Comparison of ENCODE assay signal across 1 cellular context in the genomic region with DNA sequence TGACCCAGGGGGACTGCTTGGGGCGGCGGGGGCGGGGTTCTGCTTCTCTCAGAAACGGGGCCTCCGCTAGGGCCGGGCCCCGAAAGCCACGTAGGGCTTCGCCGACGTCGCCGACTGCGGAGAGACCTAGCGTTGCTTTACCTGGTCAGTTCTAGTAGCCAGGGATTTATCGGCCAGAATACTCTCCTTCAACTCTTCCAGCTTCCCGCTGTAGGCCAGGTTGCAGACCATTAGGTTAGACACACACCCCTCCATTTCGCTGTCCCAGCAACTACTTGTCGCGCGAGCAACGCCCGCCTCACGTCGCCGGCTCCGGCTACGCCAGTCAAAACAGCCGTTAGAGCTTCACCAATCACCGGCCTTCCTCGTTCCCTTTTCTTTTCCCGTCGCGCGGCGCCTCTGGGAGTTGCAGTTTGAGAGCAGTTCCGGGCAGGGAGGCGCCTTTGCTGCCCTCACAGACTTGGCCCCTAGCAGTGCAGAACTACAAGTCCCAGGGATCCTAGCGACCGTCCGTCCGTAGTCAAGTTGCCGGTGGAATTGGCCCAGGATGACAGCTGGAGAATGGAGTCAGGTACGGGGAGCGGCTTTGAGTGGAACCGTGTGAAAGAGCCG.
A peak's percentile ranks its signal among the peaks of the same experiment; 100 is the strongest.
TF ChIP-seq lines count a peak whose summit lies in the region.

A gene with protein sequence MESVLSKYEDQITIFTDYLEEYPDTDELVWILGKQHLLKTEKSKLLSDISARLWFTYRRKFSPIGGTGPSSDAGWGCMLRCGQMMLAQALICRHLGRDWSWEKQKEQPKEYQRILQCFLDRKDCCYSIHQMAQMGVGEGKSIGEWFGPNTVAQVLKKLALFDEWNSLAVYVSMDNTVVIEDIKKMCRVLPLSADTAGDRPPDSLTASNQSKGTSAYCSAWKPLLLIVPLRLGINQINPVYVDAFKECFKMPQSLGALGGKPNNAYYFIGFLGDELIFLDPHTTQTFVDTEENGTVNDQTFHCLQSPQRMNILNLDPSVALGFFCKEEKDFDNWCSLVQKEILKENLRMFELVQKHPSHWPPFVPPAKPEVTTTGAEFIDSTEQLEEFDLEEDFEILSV (plus strand): TSS at position 513 of the 612 bp plus-strand sequence. CDS start 49 bp downstream, at position 562.
A gene with protein sequence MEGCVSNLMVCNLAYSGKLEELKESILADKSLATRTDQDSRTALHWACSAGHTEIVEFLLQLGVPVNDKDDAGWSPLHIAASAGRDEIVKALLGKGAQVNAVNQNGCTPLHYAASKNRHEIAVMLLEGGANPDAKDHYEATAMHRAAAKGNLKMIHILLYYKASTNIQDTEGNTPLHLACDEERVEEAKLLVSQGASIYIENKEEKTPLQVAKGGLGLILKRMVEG (minus strand): TSS at position 277 of the 612 bp plus-strand sequence. CDS start 22 bp downstream, at position 255.

TF ChIP-seq in K562, 482 proteins besides CTCF, POLR2A, EP300 and RAD21 (continued from another document and continues in another):
- TF ChIP-seq, protein P1, sequence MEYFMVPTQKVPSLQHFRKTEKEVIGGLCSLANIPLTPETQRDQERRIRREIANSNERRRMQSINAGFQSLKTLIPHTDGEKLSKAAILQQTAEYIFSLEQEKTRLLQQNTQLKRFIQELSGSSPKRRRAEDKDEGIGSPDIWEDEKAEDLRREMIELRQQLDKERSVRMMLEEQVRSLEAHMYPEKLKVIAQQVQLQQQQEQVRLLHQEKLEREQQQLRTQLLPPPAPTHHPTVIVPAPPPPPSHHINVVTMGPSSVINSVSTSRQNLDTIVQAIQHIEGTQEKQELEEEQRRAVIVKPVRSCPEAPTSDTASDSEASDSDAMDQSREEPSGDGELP (CRISPR knock-in tag; IDR thresholded peaks at IDR 0.05; ENCODE audit: borderline replicate concordance), result peak; percentile 95
- TF ChIP-seq, protein P2, sequence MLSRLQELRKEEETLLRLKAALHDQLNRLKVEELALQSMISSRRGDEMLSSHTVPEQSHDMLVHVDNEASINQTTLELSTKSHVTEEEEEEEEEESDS (CRISPR knock-in tag; IDR thresholded peaks at IDR 0.05), result no peak
- TF ChIP-seq, protein P3, sequence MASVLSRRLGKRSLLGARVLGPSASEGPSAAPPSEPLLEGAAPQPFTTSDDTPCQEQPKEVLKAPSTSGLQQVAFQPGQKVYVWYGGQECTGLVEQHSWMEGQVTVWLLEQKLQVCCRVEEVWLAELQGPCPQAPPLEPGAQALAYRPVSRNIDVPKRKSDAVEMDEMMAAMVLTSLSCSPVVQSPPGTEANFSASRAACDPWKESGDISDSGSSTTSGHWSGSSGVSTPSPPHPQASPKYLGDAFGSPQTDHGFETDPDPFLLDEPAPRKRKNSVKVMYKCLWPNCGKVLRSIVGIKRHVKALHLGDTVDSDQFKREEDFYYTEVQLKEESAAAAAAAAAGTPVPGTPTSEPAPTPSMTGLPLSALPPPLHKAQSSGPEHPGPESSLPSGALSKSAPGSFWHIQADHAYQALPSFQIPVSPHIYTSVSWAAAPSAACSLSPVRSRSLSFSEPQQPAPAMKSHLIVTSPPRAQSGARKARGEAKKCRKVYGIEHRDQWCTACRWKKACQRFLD (CRISPR knock-in tag; IDR thresholded peaks at IDR 0.05), result peak; percentile 77
- TF ChIP-seq NEUROD1 (IDR thresholded peaks at IDR 0.05; ENCODE audit: borderline replicate concordance, low read depth, low read length, partially characterized antibody) (peak; percentile 37), PURB (CRISPR knock-in tag; IDR thresholded peaks at IDR 0.05; ENCODE audit: low read depth) (no peak), ZNF644 (tag; IDR thresholded peaks at IDR 0.05; ENCODE audit: low read depth) (peak; percentile 16; the same call in 1 of the 2 replicates), L3MBTL2 (IDR thresholded peaks at IDR 0.05) (peak; percentile 32; the same call in 1 of the 2 replicates), CXXC5 (CRISPR knock-in tag; IDR thresholded peaks at IDR 0.05) (peak; percentile 82), MCM2 (IDR thresholded peaks at IDR 0.05; ENCODE audit: low read depth) (no peak), NR4A1 (CRISPR knock-in tag; IDR thresholded peaks at IDR 0.05) (no peak), NR4A1 (tag; IDR thresholded peaks at IDR 0.05) (no peak), HDAC1 (IDR thresholded peaks at IDR 0.05) (peak in 1 of 2 experiments; percentile 63; a peak in 2 of 4 replicates), RBM25 (IDR thresholded peaks at IDR 0.05; ENCODE audit: low read depth, low read length, severe bottlenecking) (no peak), NFYB (IDR thresholded peaks at IDR 0.05; ENCODE audit: extremely low read depth, insufficient read length) (peak; percentile 45), CBFB (CRISPR knock-in tag; IDR thresholded peaks at IDR 0.05) (no peak), ZNF79 (CRISPR knock-in tag; IDR thresholded peaks at IDR 0.05; ENCODE audit: low read depth) (no peak), HLTF (IDR thresholded peaks at IDR 0.05) (no peak), ZNF668 (CRISPR knock-in tag; IDR thresholded peaks at IDR 0.05) (no peak), SNRNP70 (optimal IDR thresholded peaks at IDR 0.05; ENCODE audit: low read depth, low read length) (no peak), FOXM1 (IDR thresholded peaks at IDR 0.05; ENCODE audit: low read depth) (no peak), FOXM1 (CRISPR knock-in tag; IDR thresholded peaks at IDR 0.05; ENCODE audit: low read depth) (no peak), SMARCA4 (IDR thresholded peaks at IDR 0.05) (no peak), ZNF134 (CRISPR knock-in tag; conservative IDR thresholded peaks at IDR 0.05) (no peak), CAMTA2 (CRISPR knock-in tag; conservative IDR thresholded peaks at IDR 0.05) (no peak), ELF1 (tag; IDR thresholded peaks at IDR 0.05) (peak; percentile 91), TAF9B (IDR thresholded peaks at IDR 0.05; ENCODE audit: partially characterized antibody) (no peak), ZNF41 (CRISPR knock-in tag; conservative IDR thresholded peaks at IDR 0.05) (no peak), ZNF561 (CRISPR knock-in tag; conservative IDR thresholded peaks at IDR 0.05) (no peak)
- TF ChIP-seq, protein P4, sequence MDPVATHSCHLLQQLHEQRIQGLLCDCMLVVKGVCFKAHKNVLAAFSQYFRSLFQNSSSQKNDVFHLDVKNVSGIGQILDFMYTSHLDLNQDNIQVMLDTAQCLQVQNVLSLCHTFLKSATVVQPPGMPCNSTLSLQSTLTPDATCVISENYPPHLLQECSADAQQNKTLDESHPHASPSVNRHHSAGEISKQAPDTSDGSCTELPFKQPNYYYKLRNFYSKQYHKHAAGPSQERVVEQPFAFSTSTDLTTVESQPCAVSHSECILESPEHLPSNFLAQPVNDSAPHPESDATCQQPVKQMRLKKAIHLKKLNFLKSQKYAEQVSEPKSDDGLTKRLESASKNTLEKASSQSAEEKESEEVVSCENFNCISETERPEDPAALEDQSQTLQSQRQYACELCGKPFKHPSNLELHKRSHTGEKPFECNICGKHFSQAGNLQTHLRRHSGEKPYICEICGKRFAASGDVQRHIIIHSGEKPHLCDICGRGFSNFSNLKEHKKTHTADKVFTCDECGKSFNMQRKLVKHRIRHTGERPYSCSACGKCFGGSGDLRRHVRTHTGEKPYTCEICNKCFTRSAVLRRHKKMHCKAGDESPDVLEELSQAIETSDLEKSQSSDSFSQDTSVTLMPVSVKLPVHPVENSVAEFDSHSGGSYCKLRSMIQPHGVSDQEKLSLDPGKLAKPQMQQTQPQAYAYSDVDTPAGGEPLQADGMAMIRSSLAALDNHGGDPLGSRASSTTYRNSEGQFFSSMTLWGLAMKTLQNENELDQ (CRISPR knock-in tag; IDR thresholded peaks at IDR 0.05; ENCODE audit: borderline replicate concordance), result no peak
- TF ChIP-seq, protein P5, sequence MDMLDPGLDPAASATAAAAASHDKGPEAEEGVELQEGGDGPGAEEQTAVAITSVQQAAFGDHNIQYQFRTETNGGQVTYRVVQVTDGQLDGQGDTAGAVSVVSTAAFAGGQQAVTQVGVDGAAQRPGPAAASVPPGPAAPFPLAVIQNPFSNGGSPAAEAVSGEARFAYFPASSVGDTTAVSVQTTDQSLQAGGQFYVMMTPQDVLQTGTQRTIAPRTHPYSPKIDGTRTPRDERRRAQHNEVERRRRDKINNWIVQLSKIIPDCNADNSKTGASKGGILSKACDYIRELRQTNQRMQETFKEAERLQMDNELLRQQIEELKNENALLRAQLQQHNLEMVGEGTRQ (CRISPR knock-in tag; IDR thresholded peaks at IDR 0.05), result no peak
- TF ChIP-seq, protein P6, sequence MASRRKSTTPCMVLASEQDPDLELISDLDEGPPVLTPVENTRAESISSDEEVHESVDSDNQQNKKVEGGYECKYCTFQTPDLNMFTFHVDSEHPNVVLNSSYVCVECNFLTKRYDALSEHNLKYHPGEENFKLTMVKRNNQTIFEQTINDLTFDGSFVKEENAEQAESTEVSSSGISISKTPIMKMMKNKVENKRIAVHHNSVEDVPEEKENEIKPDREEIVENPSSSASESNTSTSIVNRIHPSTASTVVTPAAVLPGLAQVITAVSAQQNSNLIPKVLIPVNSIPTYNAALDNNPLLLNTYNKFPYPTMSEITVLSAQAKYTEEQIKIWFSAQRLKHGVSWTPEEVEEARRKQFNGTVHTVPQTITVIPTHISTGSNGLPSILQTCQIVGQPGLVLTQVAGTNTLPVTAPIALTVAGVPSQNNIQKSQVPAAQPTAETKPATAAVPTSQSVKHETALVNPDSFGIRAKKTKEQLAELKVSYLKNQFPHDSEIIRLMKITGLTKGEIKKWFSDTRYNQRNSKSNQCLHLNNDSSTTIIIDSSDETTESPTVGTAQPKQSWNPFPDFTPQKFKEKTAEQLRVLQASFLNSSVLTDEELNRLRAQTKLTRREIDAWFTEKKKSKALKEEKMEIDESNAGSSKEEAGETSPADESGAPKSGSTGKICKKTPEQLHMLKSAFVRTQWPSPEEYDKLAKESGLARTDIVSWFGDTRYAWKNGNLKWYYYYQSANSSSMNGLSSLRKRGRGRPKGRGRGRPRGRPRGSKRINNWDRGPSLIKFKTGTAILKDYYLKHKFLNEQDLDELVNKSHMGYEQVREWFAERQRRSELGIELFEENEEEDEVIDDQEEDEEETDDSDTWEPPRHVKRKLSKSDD (conservative IDR thresholded peaks at IDR 0.05; ENCODE audit: low read length), result no peak
- TF ChIP-seq, protein P7, sequence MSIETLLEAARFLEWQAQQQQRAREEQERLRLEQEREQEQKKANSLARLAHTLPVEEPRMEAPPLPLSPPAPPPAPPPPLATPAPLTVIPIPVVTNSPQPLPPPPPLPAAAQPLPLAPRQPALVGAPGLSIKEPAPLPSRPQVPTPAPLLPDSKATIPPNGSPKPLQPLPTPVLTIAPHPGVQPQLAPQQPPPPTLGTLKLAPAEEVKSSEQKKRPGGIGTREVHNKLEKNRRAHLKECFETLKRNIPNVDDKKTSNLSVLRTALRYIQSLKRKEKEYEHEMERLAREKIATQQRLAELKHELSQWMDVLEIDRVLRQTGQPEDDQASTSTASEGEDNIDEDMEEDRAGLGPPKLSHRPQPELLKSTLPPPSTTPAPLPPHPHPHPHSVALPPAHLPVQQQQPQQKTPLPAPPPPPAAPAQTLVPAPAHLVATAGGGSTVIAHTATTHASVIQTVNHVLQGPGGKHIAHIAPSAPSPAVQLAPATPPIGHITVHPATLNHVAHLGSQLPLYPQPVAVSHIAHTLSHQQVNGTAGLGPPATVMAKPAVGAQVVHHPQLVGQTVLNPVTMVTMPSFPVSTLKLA (conservative IDR thresholded peaks at IDR 0.05), result peak in 1 of 2 experiments; percentile 69; a peak in 1 of 4 replicates
- TF ChIP-seq, protein P8, sequence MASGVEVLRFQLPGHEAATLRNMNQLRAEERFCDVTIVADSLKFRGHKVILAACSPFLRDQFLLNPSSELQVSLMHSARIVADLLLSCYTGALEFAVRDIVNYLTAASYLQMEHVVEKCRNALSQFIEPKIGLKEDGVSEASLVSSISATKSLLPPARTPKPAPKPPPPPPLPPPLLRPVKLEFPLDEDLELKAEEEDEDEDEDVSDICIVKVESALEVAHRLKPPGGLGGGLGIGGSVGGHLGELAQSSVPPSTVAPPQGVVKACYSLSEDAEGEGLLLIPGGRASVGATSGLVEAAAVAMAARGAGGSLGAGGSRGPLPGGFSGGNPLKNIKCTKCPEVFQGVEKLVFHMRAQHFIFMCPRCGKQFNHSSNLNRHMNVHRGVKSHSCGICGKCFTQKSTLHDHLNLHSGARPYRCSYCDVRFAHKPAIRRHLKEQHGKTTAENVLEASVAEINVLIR (CRISPR knock-in tag; IDR thresholded peaks at IDR 0.05), result no peak
- TF ChIP-seq, protein P9, sequence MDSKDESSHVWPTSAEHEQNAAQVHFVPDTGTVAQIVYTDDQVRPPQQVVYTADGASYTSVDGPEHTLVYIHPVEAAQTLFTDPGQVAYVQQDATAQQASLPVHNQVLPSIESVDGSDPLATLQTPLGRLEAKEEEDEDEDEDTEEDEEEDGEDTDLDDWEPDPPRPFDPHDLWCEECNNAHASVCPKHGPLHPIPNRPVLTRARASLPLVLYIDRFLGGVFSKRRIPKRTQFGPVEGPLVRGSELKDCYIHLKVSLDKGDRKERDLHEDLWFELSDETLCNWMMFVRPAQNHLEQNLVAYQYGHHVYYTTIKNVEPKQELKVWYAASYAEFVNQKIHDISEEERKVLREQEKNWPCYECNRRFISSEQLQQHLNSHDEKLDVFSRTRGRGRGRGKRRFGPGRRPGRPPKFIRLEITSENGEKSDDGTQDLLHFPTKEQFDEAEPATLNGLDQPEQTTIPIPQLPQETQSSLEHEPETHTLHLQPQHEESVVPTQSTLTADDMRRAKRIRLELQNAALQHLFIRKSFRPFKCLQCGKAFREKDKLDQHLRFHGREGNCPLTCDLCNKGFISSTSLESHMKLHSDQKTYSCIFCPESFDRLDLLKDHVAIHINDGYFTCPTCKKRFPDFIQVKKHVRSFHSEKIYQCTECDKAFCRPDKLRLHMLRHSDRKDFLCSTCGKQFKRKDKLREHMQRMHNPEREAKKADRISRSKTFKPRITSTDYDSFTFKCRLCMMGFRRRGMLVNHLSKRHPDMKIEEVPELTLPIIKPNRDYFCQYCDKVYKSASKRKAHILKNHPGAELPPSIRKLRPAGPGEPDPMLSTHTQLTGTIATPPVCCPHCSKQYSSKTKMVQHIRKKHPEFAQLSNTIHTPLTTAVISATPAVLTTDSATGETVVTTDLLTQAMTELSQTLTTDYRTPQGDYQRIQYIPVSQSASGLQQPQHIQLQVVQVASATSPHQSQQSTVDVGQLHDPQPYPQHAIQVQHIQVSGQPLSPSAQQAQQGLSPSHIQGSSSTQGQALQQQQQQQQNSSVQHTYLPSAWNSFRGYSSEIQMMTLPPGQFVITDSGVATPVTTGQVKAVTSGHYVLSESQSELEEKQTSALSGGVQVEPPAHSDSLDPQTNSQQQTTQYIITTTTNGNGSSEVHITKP (IDR thresholded peaks at IDR 0.05; ENCODE audit: partially characterized antibody), result peak; percentile 91
- TF ChIP-seq, protein P10, sequence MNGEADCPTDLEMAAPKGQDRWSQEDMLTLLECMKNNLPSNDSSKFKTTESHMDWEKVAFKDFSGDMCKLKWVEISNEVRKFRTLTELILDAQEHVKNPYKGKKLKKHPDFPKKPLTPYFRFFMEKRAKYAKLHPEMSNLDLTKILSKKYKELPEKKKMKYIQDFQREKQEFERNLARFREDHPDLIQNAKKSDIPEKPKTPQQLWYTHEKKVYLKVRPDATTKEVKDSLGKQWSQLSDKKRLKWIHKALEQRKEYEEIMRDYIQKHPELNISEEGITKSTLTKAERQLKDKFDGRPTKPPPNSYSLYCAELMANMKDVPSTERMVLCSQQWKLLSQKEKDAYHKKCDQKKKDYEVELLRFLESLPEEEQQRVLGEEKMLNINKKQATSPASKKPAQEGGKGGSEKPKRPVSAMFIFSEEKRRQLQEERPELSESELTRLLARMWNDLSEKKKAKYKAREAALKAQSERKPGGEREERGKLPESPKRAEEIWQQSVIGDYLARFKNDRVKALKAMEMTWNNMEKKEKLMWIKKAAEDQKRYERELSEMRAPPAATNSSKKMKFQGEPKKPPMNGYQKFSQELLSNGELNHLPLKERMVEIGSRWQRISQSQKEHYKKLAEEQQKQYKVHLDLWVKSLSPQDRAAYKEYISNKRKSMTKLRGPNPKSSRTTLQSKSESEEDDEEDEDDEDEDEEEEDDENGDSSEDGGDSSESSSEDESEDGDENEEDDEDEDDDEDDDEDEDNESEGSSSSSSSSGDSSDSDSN (IDR thresholded peaks at IDR 0.05; ENCODE audit: borderline replicate concordance in 1 of 2, low read depth in 2 of 2, low read length in 2 of 2), result 0 out of 4 replicates have a peak, but pooled peaks of 1 of the 2 experiments have one; percentile 17
